Comparison of ENCODE assay signal across 5 cellular contexts in genomic region chr3:196386034-196386433, GRCh38. TPM values are rescaled to one million over a fixed set of nuclear protein-coding genes. Genes with fewer than 3 reads are reported as not detected.
"Had no signal": no experiment of that assay in that cellular context is flagged by ENCODE, and none has a peak within 500 bp of the region (broad histone marks: within the 10 kb centered on the region; RNA-seq: fewer than 3 reads in every experiment).

No MANE protein-coding gene starts in this region.

RNA-seq across cellular contexts. Expression of gene TM4SF19, which starts 47.8 kb away (rescaled TPM):
- total RNA-seq: GM23338, H1, H9, HT-29, IMR-90 had no signal
